In the genomic region with DNA sequence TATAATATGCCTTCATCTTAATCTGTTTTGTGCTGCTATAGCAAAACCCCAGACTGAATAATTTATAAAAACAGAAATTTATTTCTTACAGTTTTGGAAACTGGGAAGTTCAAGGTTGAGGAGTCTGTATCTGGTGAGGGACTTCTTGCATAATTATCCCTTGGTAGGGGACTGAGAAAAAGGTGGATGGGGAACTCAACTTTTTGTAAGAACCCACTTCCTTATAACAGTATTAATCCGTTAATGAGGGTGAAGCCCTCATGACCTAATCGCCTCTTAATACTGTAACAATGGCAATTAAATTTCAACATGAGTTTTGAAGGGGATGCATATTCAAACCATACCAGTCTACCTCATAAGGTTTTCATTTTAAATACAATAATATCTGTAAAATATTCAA, we compare ENCODE assay signal across 19 cellular contexts. TPM values are rescaled to one million over a fixed set of nuclear protein-coding genes. Genes with fewer than 3 reads are reported as not detected.
"Had no signal": no experiment of that assay in that cellular context is flagged by ENCODE, and none has a peak within 500 bp of the region (broad histone marks: within the 10 kb centered on the region; RNA-seq: fewer than 3 reads in every experiment).

No MANE protein-coding gene starts in this region.

- H3K27ac ChIP-seq: foreskin keratinocyte, suprapubic skin, thyroid gland, upper lobe of left lung, vagina had no signal

- H3K4me1 ChIP-seq: foreskin keratinocyte, suprapubic skin, thyroid gland, vagina had no signal

- DNase-seq: effector CD4-positive, alpha-beta T cell; endodermal cell; erythroblast; foreskin keratinocyte; hippocampal formation; mucosa of descending colon; naive thymus-derived CD8-positive, alpha-beta T cell; posterior cingulate gyrus; right cardiac atrium; small intestine; stimulated activated CD4-positive, alpha-beta T cell treated with anti-CD3 and anti-CD28 coated beads, Interleukin-2, amount 100 ng/mL, for 48 hours; stimulated activated naive CD4-positive, alpha-beta T cell treated with Interleukin-2 at 50 U/mL for 16 hours; thyroid gland; upper lobe of left lung had no signal

- H3K4me3 Mint-ChIP-seq: endodermal cell; naive thymus-derived CD8-positive, alpha-beta T cell had no signal

- H3K27ac Mint-ChIP-seq: endodermal cell; naive thymus-derived CD8-positive, alpha-beta T cell had no signal

- ATAC-seq: foreskin keratinocyte; naive thymus-derived CD8-positive, alpha-beta T cell had no signal

- FAIRE-seq: endothelial cell of umbilical vein, small intestine had no signal

- H3K4me3 ChIP-seq: coronary artery, mucosa of descending colon, suprapubic skin, thyroid gland, upper lobe of left lung, vagina had no signal

- H3K9me3 Mint-ChIP-seq: endodermal cell had no signal

- H3K36me3 ChIP-seq: suprapubic skin, thyroid gland, upper lobe of left lung, vagina had no signal

- H3K4me1 Mint-ChIP-seq: endodermal cell had no signal

- H3K27me3 ChIP-seq: suprapubic skin, thyroid gland, upper lobe of left lung, vagina had no signal

- H3K9me3 ChIP-seq: mucosa of descending colon, suprapubic skin, thyroid gland, upper lobe of left lung, vagina had no signal

RNA-seq across cellular contexts. Expression of a gene that starts 17.4 kb away (rescaled TPM):
- total RNA-seq: kidney epithelial cell, vagina had no signal
